10 cellular contexts compared by ENCODE assay signal in the genomic region with DNA sequence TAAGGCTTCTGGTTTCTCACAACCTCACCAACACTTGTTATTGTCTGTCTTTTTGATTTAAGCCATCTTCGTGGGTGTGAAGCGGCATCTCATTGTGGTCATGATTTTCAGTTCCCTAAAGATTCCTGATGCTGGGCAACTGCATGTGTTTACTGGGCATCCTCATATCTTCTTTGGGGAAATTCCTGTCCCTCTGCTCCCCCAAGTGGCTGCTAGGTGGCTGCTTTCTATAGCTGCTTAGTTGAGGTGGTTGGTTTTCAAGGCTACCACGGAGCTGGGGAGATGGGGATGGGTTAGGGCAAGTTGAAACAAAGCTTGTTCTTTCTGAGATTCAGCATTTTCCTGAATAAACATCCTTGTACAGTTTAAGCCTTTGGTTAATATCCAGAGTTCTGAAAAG.
DNase-seq lines count a peak whose midpoint lies in the region; ATAC-seq and TF ChIP-seq lines count a peak whose summit lies in the region.
"Had no signal": no experiment of that assay in that cellular context is flagged by ENCODE, and none has a peak within 500 bp of the region (broad histone marks: within the 10 kb centered on the region; RNA-seq: fewer than 3 reads in every experiment).

No MANE protein-coding gene starts in this region.

- no peaks in the 10 kb centered on the region for H3K79me2 ChIP-seq in DOHH2 (ENCODE audit: control insufficient read depth, low read length)

- no peak overlapping the region for H3K4me2 ChIP-seq in DOHH2 (ENCODE audit: low read length)

- no peaks in the 10 kb centered on the region for H3F3A ChIP-seq in DOHH2 (ENCODE audit: control insufficient read depth, insufficient read depth)

- POLR2A ChIA-PET in HEK293 (lab: Yijun Ruan, JAX) = no interaction called here

- no peaks in the 10 kb centered on the region for H3K27me3 ChIP-seq in DOHH2 (ENCODE audit: control insufficient read depth, low read length)
- H3K27me3 ChIP-seq: SJCRH30 had no signal

- H3K4me3 ChIP-seq in DOHH2 (ENCODE audit: low read length) (no peak overlapping the region), HEK293 (ENCODE audit: low read depth, low read length) (no peak overlapping the region), coronary artery (no peak overlapping the region)
- H3K4me3 ChIP-seq: SJCRH30 had no signal

- peak; percentile 56 for ATAC-seq in left lobe of liver
- ATAC-seq in HG02870 (IDR thresholded peaks at IDR 0.05; ENCODE audit: unreplicated experiment) = no peak
- ATAC-seq in HG03097 (IDR thresholded peaks at IDR 0.05; ENCODE audit: low FRiP score, unreplicated experiment) = no peak

- no peaks in the 10 kb centered on the region for H3K9me2 ChIP-seq in DOHH2 (replicated peaks; ENCODE audit: control insufficient read depth, low read length)

- TF ChIP-seq CTCF in DOHH2 (IDR thresholded peaks at IDR 0.05; ENCODE audit: low read depth, low read length, poor library complexity, severe bottlenecking) = peak; percentile 47
- TF ChIP-seq CTCF in HEK293 (tag by site-specific recombination; IDR thresholded peaks at IDR 0.05) = peak; percentile 13; the same call in 1 of the 2 replicates
- TF ChIP-seq CTCF in coronary artery (IDR thresholded peaks at IDR 0.05) = no peak

- H3K9me3 ChIP-seq in DOHH2 (ENCODE audit: control insufficient read depth, insufficient read depth, low read length) = no peaks in the 10 kb centered on the region
- no peaks in the 10 kb centered on the region for H3K9me3 ChIP-seq in HEK293 (ENCODE audit: control insufficient read depth, insufficient read depth, low read depth, low read length)
- H3K9me3 ChIP-seq: SJCRH30 had no signal

- H3K36me3 ChIP-seq in DOHH2 (ENCODE audit: control insufficient read depth, low read length) = no peaks in the 10 kb centered on the region
- H3K36me3 ChIP-seq in HEK293 (ENCODE audit: control insufficient read depth in 2 of 2, insufficient read depth in 1 of 2, low read length in 2 of 2) = no peaks in the 10 kb centered on the region
- H3K36me3 ChIP-seq: SJCRH30 had no signal

- CTCF ChIA-PET in HEK293 (lab: Yijun Ruan, JAX) = interaction anchor here (0.6 to 1.3 kb wide), 3 partner anchors 17 to 469 kb away, joined by 3 to 5 read pairs (median 3); no protein-coding TSS in a partner anchor

- no peaks in the 10 kb centered on the region for H4K20me1 ChIP-seq in DOHH2 (ENCODE audit: control insufficient read depth, insufficient read depth, low read depth, low read length)

- H3K27ac ChIP-seq in DOHH2 (ENCODE audit: low read depth, low read length) = no peak overlapping the region
- H3K27ac ChIP-seq in HEK293 (ENCODE audit: extremely low read depth, low read depth, low read length) = no peak overlapping the region
- H3K27ac ChIP-seq in coronary artery = no peak overlapping the region
- H3K27ac ChIP-seq: SJCRH30 had no signal

- H3K4me1 ChIP-seq in DOHH2 (ENCODE audit: control insufficient read depth, low read length) = no peaks in the 10 kb centered on the region
- no peaks in the 10 kb centered on the region for H3K4me1 ChIP-seq in HEK293 (ENCODE audit: control insufficient read depth, insufficient read depth, low read length)

- DNase-seq in astrocyte of the hippocampus (ENCODE audit: low read depth, low spot score) (peak; percentile 43), left lobe of liver (ENCODE audit: low spot score) (no peak), coronary artery (ENCODE audit: low spot score) (no peak), COLO829 (ENCODE audit: low spot score) (no peak)
- DNase-seq: stimulated activated CD4-positive, alpha-beta T cell treated with anti-CD3 and anti-CD28 coated beads, Interleukin-1b, Interleukin-23, amount 100 ng/mL, for 48 hours had no signal

TF ChIP-seq in HEK293, 187 proteins besides CTCF, POLR2A, EP300 and RAD21:
- TF ChIP-seq YY1 (tag by site-specific recombination; IDR thresholded peaks at IDR 0.05) (no peak), ZNF184 (tag by site-specific recombination; IDR thresholded peaks at IDR 0.05) (peak; percentile 71; the same call in 1 of the 2 replicates), TRIM28 (IDR thresholded peaks at IDR 0.05; ENCODE audit: borderline replicate concordance, low read length) (peak; percentile 19; the same call in 1 of the 2 replicates)
